Comparison of ENCODE assay signal across 9 cellular contexts in genomic region chr2:239263937-239264837, GRCh38.
A peak's percentile ranks its signal among the peaks of the same experiment; 100 is the strongest.
DNase-seq lines count a peak whose midpoint lies in the region; ATAC-seq and TF ChIP-seq lines count a peak whose summit lies in the region.
"Had no signal": no experiment of that assay in that cellular context is flagged by ENCODE, and none has a peak within 500 bp of the region (broad histone marks: within the 10 kb centered on the region; RNA-seq: fewer than 3 reads in every experiment).

No MANE protein-coding gene starts in this region.

- ATAC-seq in activated CD4-positive, alpha-beta T cell treated with anti-CD3 and anti-CD28 coated beads for 36 hours: peak; percentile 20
- peak; percentile 33 to 49 for ATAC-seq in activated T-cell treated with anti-CD3 and anti-CD28 coated beads, Interleukin-2, amount 50 U/mL, for 72 hours (replicated peaks in 1 of 2)
- ATAC-seq in left ventricle myocardium superior (peak; percentile 1), body of pancreas (no peak)

- no peak for TF ChIP-seq CTCF in body of pancreas (IDR thresholded peaks at IDR 0.05)

- H3K9me3 Mint-ChIP-seq in activated CD4-positive, alpha-beta T cell treated with anti-CD3 and anti-CD28 coated beads for 36 hours (ENCODE audit: low read depth): no peaks in the 10 kb centered on the region
- H3K9me3 Mint-ChIP-seq in activated T-cell treated with anti-CD3 and anti-CD28 coated beads, Interleukin-2, amount 50 U/mL, for 72 hours: no peaks in the 10 kb centered on the region

- H3K36me3 Mint-ChIP-seq in activated CD4-positive, alpha-beta T cell treated with anti-CD3 and anti-CD28 coated beads for 36 hours (ENCODE audit: low read depth): no peaks in the 10 kb centered on the region
- H3K36me3 Mint-ChIP-seq in activated T-cell treated with anti-CD3 and anti-CD28 coated beads, Interleukin-2, amount 50 U/mL, for 72 hours (ENCODE audit: insufficient read depth in 2 of 2): peaks cover 1 to 5% of the 10 kb centered on the region in 2 donors

- H3K36me3 ChIP-seq in thymus (ENCODE audit: control insufficient read depth, insufficient read depth) (no peaks in the 10 kb centered on the region), body of pancreas (replicated peaks in 1 of 2; ENCODE audit: insufficient read depth in 1 of 2, low read depth in 2 of 2) (no peaks in the 10 kb centered on the region)

- POLR2A ChIA-PET in activated CD4-positive, alpha-beta T cell treated with anti-CD3 and anti-CD28 coated beads for 36 hours (lab: Charles Lee): no interaction called here

- H3K4me1 ChIP-seq in thymus (ENCODE audit: control insufficient read depth, insufficient read depth, low read length) (peaks cover 61% of the 10 kb centered on the region), body of pancreas (peaks cover 44% of the 10 kb centered on the region)

- peak overlapping the region; percentile 70 for H3K27ac Mint-ChIP-seq in activated CD4-positive, alpha-beta T cell treated with anti-CD3 and anti-CD28 coated beads for 36 hours
- H3K27ac Mint-ChIP-seq in activated T-cell treated with anti-CD3 and anti-CD28 coated beads, Interleukin-2, amount 50 U/mL, for 72 hours: peak overlapping the region; percentile 85

- peaks cover 3% of the 10 kb centered on the region for H3K27me3 Mint-ChIP-seq in activated CD4-positive, alpha-beta T cell treated with anti-CD3 and anti-CD28 coated beads for 36 hours
- peaks cover 3% of the 10 kb centered on the region for H3K27me3 Mint-ChIP-seq in activated T-cell treated with anti-CD3 and anti-CD28 coated beads, Interleukin-2, amount 50 U/mL, for 72 hours (ENCODE audit: low read depth)

- DNase-seq in activated CD4-positive, alpha-beta T cell treated with anti-CD3 and anti-CD28 coated beads for 36 hours: peak; percentile 58
- DNase-seq in activated CD4-positive, alpha-beta T cell treated with anti-CD3 and anti-CD28 coated beads, Interleukin-2, amount 50 U/mL, for 1 hour: no peak
- DNase-seq in activated T-cell treated with anti-CD3 and anti-CD28 coated beads, Interleukin-2, amount 50 U/mL, for 72 hours: peak; percentile 53 to 60
- DNase-seq in left ventricle myocardium superior: no peak
- no peak for DNase-seq in GDM1 (lab: John Stamatoyannopoulos, UW)
- no peak for DNase-seq in NCI-H526 (lab: John Stamatoyannopoulos, UW)
- no peak for DNase-seq in body of pancreas
- DNase-seq: hippocampal formation had no signal

- no peak overlapping the region for H3K4me3 Mint-ChIP-seq in activated CD4-positive, alpha-beta T cell treated with anti-CD3 and anti-CD28 coated beads for 36 hours
- H3K4me3 Mint-ChIP-seq in activated T-cell treated with anti-CD3 and anti-CD28 coated beads, Interleukin-2, amount 50 U/mL, for 72 hours: peak overlapping the region; percentile 93 to 96

- H3K9me3 ChIP-seq in thymus (ENCODE audit: control insufficient read depth) (no peaks in the 10 kb centered on the region), body of pancreas (no peaks in the 10 kb centered on the region)

- H3K27ac ChIP-seq in thymus (ENCODE audit: low read depth) (peak overlapping the region; percentile 8), body of pancreas (peak overlapping the region in 2 of 4 donors; percentile 44 to 58)

- CTCF ChIA-PET in activated CD4-positive, alpha-beta T cell treated with anti-CD3 and anti-CD28 coated beads for 36 hours (lab: Charles Lee): interaction anchor here (0.6 to 0.9 kb wide), 4 partner anchors 9 to 1163 kb away, joined by 3 to 4 read pairs (median 3); no protein-coding TSS in a partner anchor

- H3K4me3 ChIP-seq in thymus (ENCODE audit: low read length) (no peak overlapping the region), body of pancreas (no peak overlapping the region)

- H3K4me1 Mint-ChIP-seq in activated CD4-positive, alpha-beta T cell treated with anti-CD3 and anti-CD28 coated beads for 36 hours: peaks cover 88% of the 10 kb centered on the region
- H3K4me1 Mint-ChIP-seq in activated T-cell treated with anti-CD3 and anti-CD28 coated beads, Interleukin-2, amount 50 U/mL, for 72 hours (ENCODE audit: low read depth): peaks cover 92% of the 10 kb centered on the region

- 79% methylated on average over 27 of the region's 27 CpGs for WGBS in thymus
- 77 to 87% methylated on average over 22 to 24 of the region's 27 CpGs for WGBS in body of pancreas, 2 donors

- TF ChIP-seq POLR2A in body of pancreas (IDR thresholded peaks at IDR 0.05): no peak

- H3K27me3 ChIP-seq in thymus (ENCODE audit: control insufficient read depth, insufficient read depth): no peaks in the 10 kb centered on the region
- no peaks in the 10 kb centered on the region for H3K27me3 ChIP-seq in body of pancreas

- intact Hi-C loops in activated CD4-positive, alpha-beta T cell treated with anti-CD3 and anti-CD28 coated beads for 36 hours (cut with DNase I, micrococcal nuclease): loop anchor here (2.0 to 10.0 kb wide), 4 partner anchors 119 to 285 kb away; no protein-coding TSS in a partner anchor
- intact Hi-C loops in left ventricle myocardium superior (cut with micrococcal nuclease): no loop called here
- intact Hi-C loops in body of pancreas (cut with DNase I): no loop called here

Comparison
In these comparisons a context has a peak if more than half of its experiments do, and no peak if none do; other contexts are left out.
1. DNase-seq: peak in activated CD4-positive, alpha-beta T cell treated with anti-CD3 and anti-CD28 coated beads for 36 hours (single experiment) and activated T-cell treated with anti-CD3 and anti-CD28 coated beads, Interleukin-2, amount 50 U/mL, for 72 hours (2 of 2); none in activated CD4-positive, alpha-beta T cell treated with anti-CD3 and anti-CD28 coated beads, Interleukin-2, amount 50 U/mL, for 1 hour (single experiment), left ventricle myocardium superior (single experiment), GDM1 (single experiment), NCI-H526 (0 of 2) and body of pancreas (0 of 4).
2. intact Hi-C loops: an anchor here in activated CD4-positive, alpha-beta T cell treated with anti-CD3 and anti-CD28 coated beads for 36 hours (2.0 to 10.0 kb wide); none called in left ventricle myocardium superior and body of pancreas.